10 cellular contexts compared by ENCODE assay signal in the genomic region with DNA sequence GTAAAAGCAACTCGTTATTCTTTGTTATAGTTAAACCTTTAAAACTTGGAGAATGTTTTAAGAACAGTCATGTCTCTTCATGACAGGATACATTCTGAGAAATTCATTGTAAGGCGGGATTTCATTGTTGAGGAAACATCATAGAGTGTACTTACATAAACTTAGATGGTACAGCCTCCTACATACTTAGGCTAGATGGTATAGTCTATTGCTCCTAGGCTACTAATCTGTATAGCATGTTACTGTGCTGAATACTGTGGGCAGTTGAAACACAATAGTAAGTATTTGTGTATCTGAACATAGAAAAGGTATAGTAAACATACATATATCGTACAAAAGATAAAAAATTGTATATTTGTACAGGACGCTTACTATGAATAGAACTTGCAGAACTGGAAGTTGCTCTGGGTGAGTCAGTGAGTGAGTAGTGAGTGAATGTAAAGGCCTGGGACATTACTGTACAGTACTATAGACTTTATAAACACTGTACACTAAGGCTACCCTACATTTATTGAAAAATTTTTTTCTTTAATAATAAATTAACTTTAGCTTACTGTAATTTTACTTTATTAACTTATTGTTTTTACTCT. TPM values are rescaled to one million over a fixed set of nuclear protein-coding genes. Genes with fewer than 3 reads are reported as not detected.
DNase-seq lines count a peak whose midpoint lies in the region; ATAC-seq, FAIRE-seq and TF ChIP-seq lines count a peak whose summit lies in the region.
"Not testable (repeated sequence)": the region's sequence is repeated elsewhere in the genome, so short reads cannot be mapped to it uniquely, and the experiment has no call there.
"Had no signal": no experiment of that assay in that cellular context is flagged by ENCODE, and none has a peak within 500 bp of the region (broad histone marks: within the 10 kb centered on the region; RNA-seq: fewer than 3 reads in every experiment).

No MANE protein-coding gene starts in this region.

- SMC1A ChIA-PET in GM12878 (lab: Charles Lee; ENCODE audit: uncharacterized antibody, unreplicated experiment): interaction anchor here (0.7 to 1.6 kb wide), 8 partner anchors 15 to 86 kb away, joined by 3 to 6 read pairs (median 4); no protein-coding TSS in a partner anchor

- not testable (repeated sequence) for H3K27me3 ChIP-seq in ACC112 (ENCODE audit: insufficient read depth, low read length); RWPE2 (ENCODE audit: insufficient read depth, poor library complexity, severe bottlenecking); GM12878 (replicated peaks in 1 of 2; ENCODE audit: control insufficient read depth in 2 of 2, insufficient read depth in 2 of 2, low read length in 1 of 2); prostate gland (replicated peaks; ENCODE audit: insufficient read depth)

- not testable (repeated sequence) for H3K36me3 ChIP-seq in ACC112 (ENCODE audit: insufficient read depth, low read length); RWPE2 (ENCODE audit: low read depth); GM12878 (ENCODE audit: control insufficient read depth in 2 of 2, insufficient read depth in 2 of 2, low read length in 1 of 2); prostate gland

- WGBS in GM12878 (ENCODE audit: insufficient coverage, insufficient replicate concordance, low lambda C conversion rate, missing lambda C conversion rate): 10% methylated on average over 4 of the region's 4 CpGs
- WGBS in prostate gland: 34% methylated on average over 4 of the region's 4 CpGs

- RAD21 ChIA-PET in GM12878 (lab: Charles Lee; ENCODE audit: unreplicated experiment): interaction anchor here (0.7 to 1.1 kb wide), 6 partner anchors 15 to 271 kb away, joined by 3 to 12 read pairs (median 4); a partner anchor contains a TSS

- in situ Hi-C loops in GM12878 (cut with MboI): not testable (repeated sequence)

- intact Hi-C loops in GM12878 (cut with micrococcal nuclease; ENCODE audit: unreplicated experiment): loop anchor here (2.0 kb wide), 1 partner anchor 15 kb away; no protein-coding TSS in a partner anchor
- intact Hi-C loops in prostate gland (cut with DNase I): not testable (repeated sequence)

- ATAC-seq in RWPE2 (ENCODE audit: low read depth) (peak; percentile 69), GM12878 (peak; percentile 32)

- BruUV-seq in GM12878 (replicated peaks; lab: Mats Ljungman, UMichigan): not testable (repeated sequence)

- TF ChIP-seq CTCF in RWPE2 (IDR thresholded peaks at IDR 0.05; ENCODE audit: poor library complexity, severe bottlenecking); GM12878 (IDR thresholded peaks at IDR 0.05 in 2 of 3, conservative IDR thresholded peaks at IDR 0.05 in 1 of 3; ENCODE audit: control insufficient read depth in 2 of 3, extremely low read depth in 1 of 3, insufficient read depth in 1 of 3, low read depth in 3 of 3, low read length in 3 of 3); epithelial cell of esophagus (IDR thresholded peaks at IDR 0.05; ENCODE audit: insufficient read depth, low read depth, low read length, missing control alignments); prostate gland (IDR thresholded peaks at IDR 0.05): not testable (repeated sequence)

- H3K27ac ChIP-seq in ACC112 (ENCODE audit: low read depth, low read length) (peak overlapping the region; percentile 81), RWPE2 (ENCODE audit: poor library complexity, severe bottlenecking) (peak overlapping the region; percentile 70), prostate gland (peak overlapping the region; percentile 60 to 97)
- not testable (repeated sequence) for H3K27ac ChIP-seq in GM12878 (ENCODE audit: control insufficient read depth, insufficient read depth)

- peaks cover 30% of the 10 kb centered on the region for H3K79me2 ChIP-seq in ACC112 (ENCODE audit: control insufficient read depth, insufficient read depth, low read length, unreplicated experiment)
- H3K79me2 ChIP-seq in GM12878 (ENCODE audit: control insufficient read depth, insufficient read depth, low read length): not testable (repeated sequence)

- TF ChIP-seq POLR2A in GM12878 (IDR thresholded peaks at IDR 0.05; ENCODE audit: low read depth, low read length); prostate gland (IDR thresholded peaks at IDR 0.05): not testable (repeated sequence)

- not testable (repeated sequence) for H3K9me3 ChIP-seq in RWPE2 (ENCODE audit: severe bottlenecking); GM12878 (replicated peaks; ENCODE audit: control insufficient read depth, insufficient read depth, low read length); prostate gland

- FAIRE-seq in GM12878 (lab: Jason Lieb, UNC): not testable (repeated sequence)

- peaks cover 25% of the 10 kb centered on the region for H3K4me1 ChIP-seq in ACC112 (ENCODE audit: control insufficient read depth, insufficient read depth, low read length, unreplicated experiment)
- not testable (repeated sequence) for H3K4me1 ChIP-seq in RWPE2 (ENCODE audit: insufficient read depth, poor library complexity, severe bottlenecking); GM12878 (ENCODE audit: control insufficient read depth, insufficient read depth, low read length); prostate gland (replicated peaks)

- TF ChIP-seq EP300 in GM12878 (IDR thresholded peaks at IDR 0.05; ENCODE audit: borderline replicate concordance in 1 of 2, control insufficient read depth in 1 of 2, low read depth in 2 of 2, low read length in 2 of 2): not testable (repeated sequence)

- not testable (repeated sequence) for H3K9ac ChIP-seq in GM12878 (ENCODE audit: control insufficient read depth, insufficient read depth, low read length)

- not testable (repeated sequence) for H3K4me2 ChIP-seq in GM12878 (ENCODE audit: control insufficient read depth, insufficient read depth)

- CTCF ChIA-PET in GM12878 (lab: Yijun Ruan, JAX): interaction anchor here (0.8 to 1.1 kb wide), 6 partner anchors 10 to 107 kb away, joined by 3 to 5 read pairs (median 4); no protein-coding TSS in a partner anchor

- H3K4me3 ChIP-seq in ACC112 (ENCODE audit: low read depth, low read length): peak overlapping the region; percentile 53
- H3K4me3 ChIP-seq in RWPE2 (ENCODE audit: severe bottlenecking); GM12878; epithelial cell of esophagus (ENCODE audit: low read length); prostate gland: not testable (repeated sequence)

- POLR2A ChIA-PET in GM12878 (lab: Charles Lee): interaction anchor here (0.7 to 0.9 kb wide), 2 partner anchors 52 to 87 kb away, joined by 3 read pairs; a partner anchor contains a TSS

- TF ChIP-seq RAD21 in GM12878 (IDR thresholded peaks at IDR 0.05; ENCODE audit: insufficient read depth, low read depth, low read length): not testable (repeated sequence)

- DNase-seq in EL: peak; percentile 34
- peak; percentile 15 for DNase-seq in LHCN-M2 (ENCODE audit: low read depth)
- not testable (repeated sequence) for DNase-seq in RWPE2 (ENCODE audit: low spot score); GM12878 (ENCODE audit: low read depth, low spot score); prostate gland (ENCODE audit: low spot score)
- DNase-seq in epithelial cell of esophagus (ENCODE audit: low read depth): peak; percentile 78
- peak; percentile 48 for DNase-seq in fibroblast of peridontal ligament (ENCODE audit: extremely low read depth)

- peak overlapping the region; percentile 42 for H2AFZ ChIP-seq in ACC112 (ENCODE audit: low read length, unreplicated experiment)
- H2AFZ ChIP-seq in GM12878 (ENCODE audit: control insufficient read depth, low read depth, low read length): not testable (repeated sequence)

- not testable (repeated sequence) for H4K20me1 ChIP-seq in GM12878 (ENCODE audit: control insufficient read depth, insufficient read depth)

RNA-seq across cellular contexts. Expression of a gene that starts 3.6 kb away (rescaled TPM):
- total RNA-seq in LHCN-M2 (2014; rRNA removed) (33.7 and 41.3 TPM in 2 replicates), GM12878 (2014; rRNA removed) (3.4 and 4.6 TPM in 2 replicates), GM12878 (2014; rRNA removed; fragmentation: Illumina TruSeq; extraction: Trizol) (4.5 and 4.8 TPM in 2 replicates), GM12878 (2021) (2.1 and 3.2 TPM in 2 replicates), prostate gland (100 to 1,000 TPM in 1 of 2 donors, 10 to 100 TPM in 1; 67.3 to 230 TPM)
- polyA plus RNA-seq in LHCN-M2 (2012): 4.9 TPM
- total RNA-seq in GM12878 (2013; cell fraction: nucleolus; rRNA removed): 33.1 and 35.4 TPM in 2 replicates
- polyA plus RNA-seq in GM12878 (2011; ENCODE audit: low read depth): 0.50 TPM
- polyA plus RNA-seq in GM12878 (2011; rRNA removed) (44.6 and 67.7 TPM in 2 replicates), GM12878 (2014; fragmentation: Illumina TruSeq; extraction: Trizol) (5.1 and 6.4 TPM in 2 replicates), GM12878 (2014; fragmentation: Nextera tagmentation; extraction: Ambion mirVana) (1 to 10 TPM; 5.3 to 8.9 TPM), GM12878 (2014; rRNA removed) (4.1 and 4.7 TPM in 2 replicates), GM12878 (2016; fragmentation: Nextera tagmentation; extraction: Ambion mirVana) (1 to 10 TPM; 2.6 to 4.1 TPM)
- 21.2 and 22.4 TPM in 2 replicates for polyA plus RNA-seq in GM12878 (2011; cell fraction: cytosol; rRNA removed)
- polyA plus RNA-seq in GM12878 (2011; cell fraction: nucleus; rRNA removed): 18.4 and 23.5 TPM in 2 replicates
- polyA plus RNA-seq in GM12878 (2012): 0.66 and 0.69 TPM in 2 replicates
- 10.7 and 14.3 TPM in 2 replicates for polyA minus RNA-seq in GM12878 (2011; rRNA and poly(A)+ RNA removed)
- 4.1 and 6.1 TPM in 2 replicates for polyA minus RNA-seq in GM12878 (2011; cell fraction: cytosol; rRNA and poly(A)+ RNA removed)
- 7.0 and 7.3 TPM in 2 replicates for polyA minus RNA-seq in GM12878 (2011; cell fraction: nucleus; rRNA and poly(A)+ RNA removed)
- total RNA-seq: CD8-positive, alpha-beta memory T cell had no signal
- polyA plus RNA-seq: CD8-positive, alpha-beta memory T cell; IgD-negative memory B cell had no signal

RNA-seq across cellular contexts. Expression of a gene that starts 53.7 kb away (rescaled TPM):
- 11.4 and 23.9 TPM in 2 replicates for total RNA-seq in LHCN-M2 (2014; rRNA removed)
- 1.1 TPM for polyA plus RNA-seq in LHCN-M2 (2012)
- 45.8 and 46.4 TPM in 2 replicates for total RNA-seq in GM12878 (2013; cell fraction: nucleolus; rRNA removed)
- 1.8 and 2.3 TPM in 2 replicates for total RNA-seq in GM12878 (2014; rRNA removed)
- 2.0 TPM in 2 replicates for total RNA-seq in GM12878 (2014; rRNA removed; fragmentation: Illumina TruSeq; extraction: Trizol)
- total RNA-seq in GM12878 (2021): 1.5 and 2.1 TPM in 2 replicates
- 0.12 TPM for polyA plus RNA-seq in GM12878 (2011; ENCODE audit: low read depth)
- polyA plus RNA-seq in GM12878 (2011; rRNA removed): 17.6 and 25.4 TPM in 2 replicates
- polyA plus RNA-seq in GM12878 (2011; cell fraction: cytosol; rRNA removed): 5.3 and 7.0 TPM in 2 replicates
- 18.3 and 21.6 TPM in 2 replicates for polyA plus RNA-seq in GM12878 (2011; cell fraction: nucleus; rRNA removed)
- 0.14 TPM in 2 replicates for polyA plus RNA-seq in GM12878 (2012)
- polyA plus RNA-seq in GM12878 (2014; fragmentation: Illumina TruSeq; extraction: Trizol): 1.8 and 2.5 TPM in 2 replicates
- under 1 TPM; 0.64 to 0.80 TPM for polyA plus RNA-seq in GM12878 (2014; fragmentation: Nextera tagmentation; extraction: Ambion mirVana)
- 1.3 and 1.7 TPM in 2 replicates for polyA plus RNA-seq in GM12878 (2014; rRNA removed)
- polyA plus RNA-seq in GM12878 (2016; fragmentation: Nextera tagmentation; extraction: Ambion mirVana): 1 to 10 TPM in 1 of 2 experiments, under 1 TPM in 1; 0.81 to 1.2 TPM
- 18.4 and 20.3 TPM in 2 replicates for polyA minus RNA-seq in GM12878 (2011; rRNA and poly(A)+ RNA removed)
- polyA minus RNA-seq in GM12878 (2011; cell fraction: cytosol; rRNA and poly(A)+ RNA removed): 5.2 and 7.0 TPM in 2 replicates
- polyA minus RNA-seq in GM12878 (2011; cell fraction: nucleus; rRNA and poly(A)+ RNA removed): 15.4 and 20.6 TPM in 2 replicates
- 100 to 1,000 TPM; 167 to 555 TPM for total RNA-seq in prostate gland
- total RNA-seq: CD8-positive, alpha-beta memory T cell had no signal
- polyA plus RNA-seq: IgD-negative memory B cell had no signal
